8 cellular contexts compared by ENCODE assay signal in genomic region chr12:43444940-43445564, GRCh38.
DNase-seq lines count a peak whose midpoint lies in the region; ATAC-seq and TF ChIP-seq lines count a peak whose summit lies in the region.

No MANE protein-coding gene starts in this region.

- POLR2A ChIA-PET in PC-3 (lab: Charles Lee; ENCODE audit: unreplicated experiment): no interaction called here

- H3K4me2 ChIP-seq in PC-3 (ENCODE audit: low read length) (no peak overlapping the region), hepatocyte (no peak overlapping the region)

- H3K4me1 ChIP-seq in PC-3 (ENCODE audit: insufficient read depth, low read length) (no peaks in the 10 kb centered on the region), hepatocyte (ENCODE audit: insufficient read depth) (no peaks in the 10 kb centered on the region)

- no peaks in the 10 kb centered on the region for H3K79me2 ChIP-seq in PC-3 (ENCODE audit: low read length)
- no peaks in the 10 kb centered on the region for H3K79me2 ChIP-seq in hepatocyte

- H3F3A ChIP-seq in PC-3 (ENCODE audit: low read length, unreplicated experiment): no peaks in the 10 kb centered on the region

- H2AFZ ChIP-seq in PC-3 (ENCODE audit: low read length) (no peak overlapping the region), hepatocyte (no peak overlapping the region)

- no peak overlapping the region for H3K27ac ChIP-seq in C4-2B
- no peak overlapping the region for H3K27ac ChIP-seq in PC-3 (ENCODE audit: low read length)
- no peak overlapping the region for H3K27ac ChIP-seq in hepatocyte

- H3K36me3 ChIP-seq in PC-3 (ENCODE audit: low read depth, low read length) (no peaks in the 10 kb centered on the region), hepatocyte (replicated peaks; ENCODE audit: insufficient read depth, low read depth) (no peaks in the 10 kb centered on the region)

- DNase-seq in PC-3 (peak; percentile 74), hepatocyte (ENCODE audit: low spot score) (peak; percentile 78)
- peak; percentile 58 for DNase-seq in activated naive CD4-positive, alpha-beta T cell treated with anti-CD3 and anti-CD28 coated beads, Interleukin-2, amount 50 U/mL, for 16 hours
- peak; percentile 18 to 60 (median 42) for DNase-seq in stimulated activated CD4-positive, alpha-beta T cell treated with anti-CD3 and anti-CD28 coated beads, Interleukin-12 subunit alpha, Interleukin-12 subunit beta, amount 100 ng/mL, for 48 hours (ENCODE audit: low read depth in 2 of 3, low spot score in 1 of 3)

- ATAC-seq in GM18508 (IDR thresholded peaks at IDR 0.05; ENCODE audit: insufficient read depth, unreplicated experiment) (peak; percentile 73), HG03521 (IDR thresholded peaks at IDR 0.05; ENCODE audit: unreplicated experiment) (peak; percentile 71), PC-3 (peak; percentile 54; the same call in 1 of the 2 replicates), HG03439 (IDR thresholded peaks at IDR 0.05; ENCODE audit: unreplicated experiment) (no peak)

- H3K9me3 ChIP-seq in PC-3 (ENCODE audit: low read length) (no peaks in the 10 kb centered on the region), hepatocyte (ENCODE audit: low read depth) (no peaks in the 10 kb centered on the region)

- H3K27me3 ChIP-seq in PC-3 (ENCODE audit: low read length) (no peaks in the 10 kb centered on the region), hepatocyte (no peaks in the 10 kb centered on the region)

- BruUV-seq in PC-3 (replicated peaks; lab: Mats Ljungman, UMichigan): no TSS peak

- H3K9me2 ChIP-seq in PC-3 (replicated peaks; ENCODE audit: low read length) (no peaks in the 10 kb centered on the region), hepatocyte (replicated peaks; ENCODE audit: insufficient read depth) (no peaks in the 10 kb centered on the region)

- no peak overlapping the region for H3K9ac ChIP-seq in PC-3 (ENCODE audit: low read length)

- CTCF ChIA-PET in PC-3 (lab: Charles Lee): interaction anchor here (0.5 kb wide), 1 partner anchor 30 kb away, joined by 4 read pairs; no protein-coding TSS in a partner anchor

- intact Hi-C loops in PC-3 (cut with micrococcal nuclease): loop anchor here (2.0 to 10.0 kb wide), 2 partner anchors 94 to 280 kb away; no protein-coding TSS in a partner anchor

- H3K4me3 ChIP-seq in PC-3 (ENCODE audit: low read length) (no peak overlapping the region), hepatocyte (no peak overlapping the region)

- no peaks in the 10 kb centered on the region for H4K20me1 ChIP-seq in PC-3 (ENCODE audit: low read length)
- no peaks in the 10 kb centered on the region for H4K20me1 ChIP-seq in hepatocyte (ENCODE audit: insufficient read depth, poor library complexity, severe bottlenecking)

- TF ChIP-seq CTCF in C4-2B (conservative IDR thresholded peaks at IDR 0.05) (peak; percentile 92), PC-3 (conservative IDR thresholded peaks at IDR 0.05; ENCODE audit: low read depth, low read length) (peak; percentile 82), hepatocyte (IDR thresholded peaks at IDR 0.05; ENCODE audit: poor library complexity) (peak; percentile 82)

- WGBS in hepatocyte (ENCODE audit: low lambda C conversion rate, missing lambda C conversion rate): 61% methylated on average over 3 of the region's 3 CpGs
